In genomic region chr15:93205413-93205812, GRCh38 we compare ENCODE assay signal across 17 cellular contexts.
DNase-seq lines count a peak whose midpoint lies in the region; ATAC-seq and TF ChIP-seq lines count a peak whose summit lies in the region.
"Had no signal": no experiment of that assay in that cellular context is flagged by ENCODE, and none has a peak within 500 bp of the region (broad histone marks: within the 10 kb centered on the region; RNA-seq: fewer than 3 reads in every experiment).

No MANE protein-coding gene starts in this region.

- H3K9me3 ChIP-seq in KOPT-K1 (ENCODE audit: insufficient read depth, low read length, poor library complexity, severe bottlenecking): no peaks in the 10 kb centered on the region
- no peaks in the 10 kb centered on the region for H3K9me3 ChIP-seq in esophagus muscularis mucosa
- H3K9me3 ChIP-seq in breast epithelium: no peaks in the 10 kb centered on the region

- H3K27ac ChIP-seq in KOPT-K1 (ENCODE audit: low read depth, low read length, poor library complexity, severe bottlenecking) (peak overlapping the region; percentile 71), esophagus muscularis mucosa (replicated peaks in 1 of 4) (no peak overlapping the region), breast epithelium (no peak overlapping the region)
- H3K27ac ChIP-seq: 22Rv1, GM23248 had no signal

- TF ChIP-seq POLR2A in esophagus muscularis mucosa (IDR thresholded peaks at IDR 0.05; ENCODE audit: low read depth) (no peak), breast epithelium (IDR thresholded peaks at IDR 0.05) (no peak)

- no peak overlapping the region for H3K4me3 ChIP-seq in esophagus muscularis mucosa
- H3K4me3 ChIP-seq in breast epithelium: no peak overlapping the region
- H3K4me3 ChIP-seq: GM23248 had no signal

- TF ChIP-seq CTCF in esophagus muscularis mucosa (IDR thresholded peaks at IDR 0.05) (no peak), breast epithelium (IDR thresholded peaks at IDR 0.05) (no peak)

- WGBS in esophagus muscularis mucosa: 94% methylated on average over 8 of the region's 8 CpGs

- intact Hi-C loops in esophagus muscularis mucosa (cut with DNase I): no loop called here
- intact Hi-C loops in breast epithelium (cut with DNase I; ENCODE audit: low total_unique reads): no loop called here

- peak; percentile 35 for DNase-seq in NCI-H2171 treated with DMSO at 0.1 percent for 48 hours (lab: John Stamatoyannopoulos, UW)
- DNase-seq in NCI-H2171 (lab: John Stamatoyannopoulos, UW): no peak
- peak; percentile 70 for DNase-seq in esophagus muscularis mucosa (ENCODE audit: extremely low spot score)
- DNase-seq in NCI-H1694 (lab: John Stamatoyannopoulos, UW): no peak
- no peak for DNase-seq in breast epithelium (ENCODE audit: low spot score in 2 of 2)
- DNase-seq: C1 segment of cervical spinal cord; Calu3; CD4-positive, alpha-beta memory T cell; COR-L47; DMS53; DMS79 treated with DMSO at 0.1 percent for 48 hours; GM23248; H7; HCEC 1CT had no signal

- no peak for ATAC-seq in GM19467 (IDR thresholded peaks at IDR 0.05; ENCODE audit: unreplicated experiment)

- H3K36me3 ChIP-seq in KOPT-K1 (ENCODE audit: insufficient read depth, low read length) (no peaks in the 10 kb centered on the region), esophagus muscularis mucosa (no peaks in the 10 kb centered on the region), breast epithelium (no peaks in the 10 kb centered on the region)

- H3K4me1 ChIP-seq in esophagus muscularis mucosa (no peaks in the 10 kb centered on the region), breast epithelium (no peaks in the 10 kb centered on the region)

- TF ChIP-seq EP300 in esophagus muscularis mucosa (IDR thresholded peaks at IDR 0.05): no peak

- H3K27me3 ChIP-seq in esophagus muscularis mucosa: no peaks in the 10 kb centered on the region
- H3K27me3 ChIP-seq in breast epithelium: no peaks in the 10 kb centered on the region

Comparison
In these comparisons a context has a peak if more than half of its experiments do, and no peak if none do; other contexts are left out.
1. DNase-seq: peak in NCI-H2171 treated with DMSO at 0.1 percent for 48 hours (single experiment) and esophagus muscularis mucosa (single experiment); none in NCI-H2171 (single experiment), NCI-H1694 (single experiment) and breast epithelium (0 of 2).